32 cellular contexts compared by ENCODE assay signal in the genomic region with DNA sequence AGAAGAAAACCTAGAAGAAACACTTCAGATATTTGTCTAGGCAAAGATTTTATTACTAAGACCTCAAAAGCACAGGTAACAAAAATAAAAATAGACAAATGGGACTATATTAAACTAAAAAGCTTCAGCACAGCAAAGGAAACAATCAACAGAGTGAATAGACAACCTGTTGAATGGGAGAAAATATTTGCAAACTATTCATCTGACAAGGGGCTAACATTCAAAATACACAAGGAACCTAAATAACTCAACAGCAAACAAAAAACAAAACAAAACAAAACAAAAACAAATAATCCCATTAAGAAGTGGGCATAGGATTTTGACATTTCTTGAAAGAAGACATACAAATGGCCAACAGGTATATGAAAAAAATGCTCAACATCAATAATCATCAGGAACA.
"Had no signal": no experiment of that assay in that cellular context is flagged by ENCODE, and none has a peak within 500 bp of the region (broad histone marks: within the 10 kb centered on the region; RNA-seq: fewer than 3 reads in every experiment).

No MANE protein-coding gene starts in this region.

- H3K27me3 Mint-ChIP-seq: naive thymus-derived CD8-positive, alpha-beta T cell; progenitor cell of endocrine pancreas; stimulated activated memory B cell treated with anti-CD40 and anti-IgM and Interleukin-4, amounts not matched to agents 10 μg/mL and 1 μg/mL and 100 μg/mL, for 72 hours; stimulated activated naive CD8-positive, alpha-beta T cell treated with anti-CD3 and anti-CD28 coated beads, Interleukin-15, amount 100 ng/mL, for 72 hours; type B pancreatic cell had no signal

- H3K27me3 ChIP-seq: neutrophil, right lobe of liver, sigmoid colon, spleen, suprapubic skin, testis, tibial artery, transverse colon, upper lobe of right lung, uterus had no signal

- H3K4me1 ChIP-seq: parathyroid adenoma, psoas muscle, right lobe of liver, spleen, suprapubic skin, testis, tibial artery, transverse colon, upper lobe of right lung, uterus had no signal

- H3K9me3 ChIP-seq: neutrophil, right lobe of liver, sigmoid colon, suprapubic skin, testis, tibial artery, transverse colon had no signal

- H3K9me3 Mint-ChIP-seq: natural killer cell treated with Interleukin-12 subunit alpha and Interleukin-12 subunit beta and Interleukin-15 and Interleukin-18, amount 100 ng/mL, for 72 hours; stimulated activated memory B cell treated with anti-CD40 and anti-IgM and Interleukin-4, amounts not matched to agents 10 μg/mL and 1 μg/mL and 100 μg/mL, for 72 hours; stimulated activated naive CD8-positive, alpha-beta T cell treated with anti-CD3 and anti-CD28 coated beads, Interleukin-15, amount 100 ng/mL, for 72 hours had no signal

- H3K4me3 Mint-ChIP-seq: naive thymus-derived CD8-positive, alpha-beta T cell; natural killer cell treated with Interleukin-12 subunit alpha and Interleukin-12 subunit beta and Interleukin-15 and Interleukin-18, amount 100 ng/mL, for 72 hours; nephron progenitor cell; neural crest cell; stimulated activated memory B cell treated with anti-CD40 and anti-IgM and Interleukin-4, amounts not matched to agents 10 μg/mL and 1 μg/mL and 100 μg/mL, for 72 hours; stimulated activated naive CD8-positive, alpha-beta T cell treated with anti-CD3 and anti-CD28 coated beads, Interleukin-15, amount 100 ng/mL, for 72 hours; type B pancreatic cell had no signal

- ATAC-seq: naive thymus-derived CD8-positive, alpha-beta T cell; natural killer cell treated with Interleukin-12 subunit alpha and Interleukin-12 subunit beta and Interleukin-15 and Interleukin-18, amount 100 ng/mL, for 72 hours; psoas muscle; right cardiac atrium; right lobe of liver; stimulated activated memory B cell treated with anti-CD40 and anti-IgM and Interleukin-4, amounts not matched to agents 10 μg/mL and 1 μg/mL and 100 μg/mL, for 72 hours; stimulated activated naive CD8-positive, alpha-beta T cell treated with anti-CD3 and anti-CD28 coated beads, Interleukin-15, amount 100 ng/mL, for 72 hours; stimulated activated naive CD8-positive, alpha-beta T cell treated with anti-CD3 and anti-CD28 coated beads, Interleukin-15, Interleukin-2, amounts not matched to agents 100 U/mL and 50 U/mL, for 24 hours; upper lobe of right lung had no signal

- H3K27ac Mint-ChIP-seq: naive thymus-derived CD8-positive, alpha-beta T cell; natural killer cell treated with Interleukin-12 subunit alpha and Interleukin-12 subunit beta and Interleukin-15 and Interleukin-18, amount 100 ng/mL, for 72 hours; nephron progenitor cell; progenitor cell of endocrine pancreas; stimulated activated memory B cell treated with anti-CD40 and anti-IgM and Interleukin-4, amounts not matched to agents 10 μg/mL and 1 μg/mL and 100 μg/mL, for 72 hours; stimulated activated naive CD8-positive, alpha-beta T cell treated with anti-CD3 and anti-CD28 coated beads, Interleukin-15, amount 100 ng/mL, for 72 hours; type B pancreatic cell had no signal

- H3K4me1 Mint-ChIP-seq: nephron progenitor cell; neural crest cell; stimulated activated memory B cell treated with anti-CD40 and anti-IgM and Interleukin-4, amounts not matched to agents 10 μg/mL and 1 μg/mL and 100 μg/mL, for 72 hours; stimulated activated naive CD8-positive, alpha-beta T cell treated with anti-CD3 and anti-CD28 coated beads, Interleukin-15, amount 100 ng/mL, for 72 hours had no signal

- H3K4me3 ChIP-seq: psoas muscle, right lobe of liver, sigmoid colon, smooth muscle cell, spleen, suprapubic skin, testis, tibial artery, transverse colon, upper lobe of right lung, uterus had no signal

- DNase-seq: naive thymus-derived CD8-positive, alpha-beta T cell; nephron progenitor cell; nucleus accumbens; posterior cingulate gyrus; psoas muscle; right cardiac atrium; right lobe of liver; sigmoid colon; spleen; stimulated activated CD4-positive, alpha-beta T cell treated with anti-CD3 and anti-CD28 coated beads, Interleukin-12 subunit alpha, Interleukin-12 subunit beta, amount 100 ng/mL, for 4 hours; stimulated activated CD4-positive, alpha-beta T cell treated with anti-CD3 and anti-CD28 coated beads, Interleukin-1b, Interleukin-23, amount 100 ng/mL, for 48 hours; stimulated activated CD4-positive, alpha-beta T cell treated with anti-CD3 and anti-CD28 coated beads, Interleukin-4, amount 100 ng/mL, for 1 hour; stimulated activated CD4-positive, alpha-beta T cell treated with anti-CD3 and anti-CD28 coated beads, Interleukin-4, amount 100 ng/mL, for 4 hours; stimulated activated CD8-positive, alpha-beta memory T cell treated with anti-CD3 and anti-CD28 coated beads, Interleukin-4, amount 100 ng/mL, for 48 hours; stimulated activated naive CD4-positive, alpha-beta T cell; stimulated activated naive CD8-positive, alpha-beta T cell treated with anti-CD3 and anti-CD28 coated beads, Interleukin-15, amount 100 ng/mL, for 72 hours; stimulated activated naive CD8-positive, alpha-beta T cell treated with anti-CD3 and anti-CD28 coated beads, Interleukin-15, Interleukin-2, amounts not matched to agents 100 U/mL and 50 U/mL, for 24 hours; substantia nigra; testis; tibial artery; transverse colon; upper lobe of right lung; uterus had no signal

- H3K36me3 ChIP-seq: neutrophil, right lobe of liver, sigmoid colon, suprapubic skin, transverse colon, upper lobe of right lung, uterus had no signal

- H3K27ac ChIP-seq: neutrophil, parathyroid adenoma, psoas muscle, right lobe of liver, sigmoid colon, spleen, suprapubic skin, testis, tibial artery, transverse colon, upper lobe of right lung, uterus had no signal

- H3K36me3 Mint-ChIP-seq: natural killer cell treated with Interleukin-12 subunit alpha and Interleukin-12 subunit beta and Interleukin-15 and Interleukin-18, amount 100 ng/mL, for 72 hours had no signal

- H3K9ac ChIP-seq: parathyroid adenoma had no signal
